ENCODE assay signal across 8 cellular contexts in the genomic region with DNA sequence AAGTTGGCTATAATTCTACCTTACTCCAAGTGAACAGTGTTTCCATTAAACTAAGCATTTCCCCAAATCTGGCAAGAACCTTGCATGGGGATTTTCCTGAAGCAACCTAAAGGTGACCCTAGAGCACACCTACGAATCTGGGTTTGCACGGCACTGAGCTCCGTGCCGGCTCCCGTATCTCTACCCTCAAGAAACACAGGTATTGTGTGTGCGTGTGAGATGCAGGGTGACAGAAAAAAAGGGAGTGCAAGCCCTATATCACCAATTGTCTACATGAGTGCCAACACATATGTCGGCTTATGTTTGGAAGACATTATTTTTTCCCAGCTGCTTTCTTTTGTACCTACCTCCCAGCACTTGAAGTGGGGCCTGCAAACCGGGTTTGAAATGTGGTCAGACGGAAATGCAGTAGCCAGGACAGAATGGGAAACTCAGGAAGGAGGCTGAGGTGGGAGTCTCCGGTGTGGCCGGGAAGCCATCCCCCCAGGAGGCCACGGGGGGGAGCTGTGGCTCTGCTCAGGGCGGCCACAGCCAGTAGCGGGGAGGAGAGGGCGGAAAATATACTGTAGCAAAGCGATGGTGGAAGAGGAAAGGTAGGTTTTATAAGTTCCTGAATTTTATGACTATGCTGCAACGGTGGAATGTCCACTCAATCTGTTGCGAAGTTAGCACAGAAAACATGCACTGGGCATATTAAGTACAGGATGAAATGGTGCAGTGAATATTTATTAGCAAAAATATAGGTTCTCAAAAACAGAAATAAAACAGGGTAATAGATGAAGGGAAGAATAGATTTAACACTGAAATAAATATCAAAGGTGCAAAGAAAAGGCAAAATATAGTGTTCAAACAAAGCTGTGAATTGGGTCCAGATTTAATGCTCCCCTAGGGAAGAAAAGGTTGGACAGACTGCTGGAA.
DNase-seq lines count a peak whose midpoint lies in the region; ATAC-seq and TF ChIP-seq lines count a peak whose summit lies in the region.

No MANE protein-coding gene starts in this region.

- peak; percentile 14 for DNase-seq in SIG-M5 treated with dmso at 0.1 percent for 504 hours (lab: John Stamatoyannopoulos, UW; ENCODE audit: unreplicated experiment)
- DNase-seq in SIG-M5 (lab: John Stamatoyannopoulos, UW) = no peak
- peak; percentile 18 to 52 for DNase-seq in SJCRH30
- no peak for DNase-seq in ascending aorta (ENCODE audit: low spot score in 2 of 2)
- peak; percentile 47 for DNase-seq in iPS DF 6.9 (ENCODE audit: low read depth, low spot score)
- peak; percentile 14 to 37 for DNase-seq in stimulated activated CD4-positive, alpha-beta T cell treated with anti-CD3 and anti-CD28 coated beads, Interleukin-1b, Interleukin-23, amount 100 ng/mL, for 4 hours (ENCODE audit: low read depth in 2 of 2)

- H3K36me3 ChIP-seq in SJCRH30 (no peaks in the 10 kb centered on the region), ascending aorta (no peaks in the 10 kb centered on the region), iPS DF 6.9 (ENCODE audit: control insufficient read depth, insufficient read depth, low read length) (no peaks in the 10 kb centered on the region)

- intact Hi-C loops in ascending aorta (cut with DNase I) = loop anchor here (2.0 kb wide), 1 partner anchor 941 kb away; no protein-coding TSS in a partner anchor

- no peak overlapping the region for H3K27ac ChIP-seq in SJCRH30
- no peak overlapping the region for H3K27ac ChIP-seq in ascending aorta
- H3K27ac ChIP-seq in iPS DF 6.9 (ENCODE audit: low read length) = no peak overlapping the region

- H3K4me1 ChIP-seq in SJCRH30 (no peaks in the 10 kb centered on the region), ascending aorta (no peaks in the 10 kb centered on the region), iPS DF 6.9 (ENCODE audit: control insufficient read depth, insufficient read depth, low read length) (no peaks in the 10 kb centered on the region)

- no CpG with 5 or more reads among the region's 18 CpGs for WGBS in iPS DF 6.9 (ENCODE audit: insufficient coverage, insufficient read length)

- peak; percentile 57 for ATAC-seq in HG03175 (IDR thresholded peaks at IDR 0.05; ENCODE audit: unreplicated experiment)
- no peak for ATAC-seq in GM19324 (IDR thresholded peaks at IDR 0.05; ENCODE audit: low FRiP score, unreplicated experiment)

- no peaks in the 10 kb centered on the region for H3K9me3 ChIP-seq in SJCRH30 (replicated peaks)
- no peaks in the 10 kb centered on the region for H3K9me3 ChIP-seq in ascending aorta
- no peaks in the 10 kb centered on the region for H3K9me3 ChIP-seq in iPS DF 6.9 (ENCODE audit: control insufficient read depth, insufficient read depth, low read length)

- H3K4me3 ChIP-seq in SJCRH30 (no peak overlapping the region), ascending aorta (no peak overlapping the region), iPS DF 6.9 (ENCODE audit: low read length) (no peak overlapping the region)

- H3K27me3 ChIP-seq in SJCRH30 (no peaks in the 10 kb centered on the region; the same call in 1 of the 2 replicates), ascending aorta (no peaks in the 10 kb centered on the region), iPS DF 6.9 (ENCODE audit: control insufficient read depth, insufficient read depth, low read length) (no peaks in the 10 kb centered on the region)

- peak; percentile 64 to 94 (median 93) for TF ChIP-seq CTCF in ascending aorta (IDR thresholded peaks at IDR 0.05)

Comparison
In these comparisons a context has a peak if more than half of its experiments do, and no peak if none do; other contexts are left out.
1. DNase-seq: peak in SIG-M5 treated with dmso at 0.1 percent for 504 hours (single experiment), SJCRH30 (2 of 2), iPS DF 6.9 (single experiment) and stimulated activated CD4-positive, alpha-beta T cell treated with anti-CD3 and anti-CD28 coated beads, Interleukin-1b, Interleukin-23, amount 100 ng/mL, for 4 hours (2 of 2); none in SIG-M5 (single experiment) and ascending aorta (0 of 2).